1 cellular context compared by ENCODE assay signal in genomic region chr10:3094565-3095168, GRCh38.
TF ChIP-seq lines count a peak whose summit lies in the region.

No MANE protein-coding gene starts in this region.

TF ChIP-seq in IMR-90, 13 proteins besides CTCF, POLR2A, EP300 and RAD21 (continued from another document):
- no peak for TF ChIP-seq BHLHE40 (IDR thresholded peaks at IDR 0.05; ENCODE audit: low read depth, low read length)
- no peak for TF ChIP-seq ELK1 (IDR thresholded peaks at IDR 0.05; ENCODE audit: borderline replicate concordance, low read depth, low read length)
- no peak for TF ChIP-seq MAZ (IDR thresholded peaks at IDR 0.05; ENCODE audit: borderline replicate concordance, low read depth, low read length)
- TF ChIP-seq MXI1 (IDR thresholded peaks at IDR 0.05; ENCODE audit: borderline replicate concordance, low read depth, low read length): no peak
- no peak for TF ChIP-seq RFX5 (IDR thresholded peaks at IDR 0.05; ENCODE audit: low read depth, low read length)
- no peak for TF ChIP-seq SMC3 (IDR thresholded peaks at IDR 0.05; ENCODE audit: low read depth, low read length)
- no peak for TF ChIP-seq FOS (IDR thresholded peaks at IDR 0.05; ENCODE audit: low read depth, low read length)
TF ChIP-seq in IMR-90: peak in this region for 0.
